Comparison of ENCODE assay signal across 24 cellular contexts in the genomic region with DNA sequence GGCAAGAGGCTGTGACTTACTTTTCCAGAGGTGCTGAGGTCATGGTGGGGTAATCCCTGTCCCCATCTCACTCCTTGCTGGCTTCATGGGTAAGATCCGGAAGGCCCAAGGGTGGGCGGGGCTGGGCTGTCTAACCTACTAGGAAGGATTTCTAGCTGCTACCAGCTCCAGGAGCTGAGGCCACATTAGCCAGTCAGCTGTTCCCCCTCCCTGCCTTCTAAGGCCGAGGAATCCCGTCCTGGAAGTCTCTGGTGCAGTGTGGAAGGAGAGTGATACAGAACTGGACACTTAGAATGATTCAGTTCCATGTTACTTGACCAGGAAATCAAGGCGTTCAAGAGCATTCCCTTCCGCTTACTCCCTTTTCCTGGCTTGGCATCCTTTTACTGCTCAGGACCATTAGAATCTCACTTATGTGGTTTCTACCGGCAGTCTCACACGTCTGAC. TPM values are rescaled to one million over a fixed set of nuclear protein-coding genes. Genes with fewer than 3 reads are reported as not detected.
DNase-seq lines count a peak whose midpoint lies in the region; ATAC-seq and TF ChIP-seq lines count a peak whose summit lies in the region.
"Had no signal": no experiment of that assay in that cellular context is flagged by ENCODE, and none has a peak within 500 bp of the region (broad histone marks: within the 10 kb centered on the region; RNA-seq: fewer than 3 reads in every experiment).

No MANE protein-coding gene starts in this region.

- no peaks in the 10 kb centered on the region for H3K9me3 ChIP-seq in left ventricle myocardium inferior (replicated peaks)
- H3K9me3 ChIP-seq in right atrium auricular region, result no peaks in the 10 kb centered on the region
- H3K9me3 ChIP-seq in WERI-Rb-1 (ENCODE audit: severe bottlenecking), result no peaks in the 10 kb centered on the region
- no peaks in the 10 kb centered on the region for H3K9me3 ChIP-seq in spleen
- H3K9me3 ChIP-seq: pancreas, Peyer's patch had no signal

- WGBS in spleen, 5 donors, result 82 to 86% (median 85%) methylated on average over 8 of the region's 8 CpGs

- intact Hi-C loops in left ventricle myocardium inferior (cut with micrococcal nuclease), result no loop called here
- intact Hi-C loops in spleen (cut with DNase I; ENCODE audit: low total_unique reads), result no loop called here

- DNase-seq in left ventricle myocardium inferior, result no peak
- DNase-seq in right atrium auricular region (ENCODE audit: low spot score), result no peak
- DNase-seq in WERI-Rb-1, result peak; percentile 99
- peak; percentile 15 for DNase-seq in epithelial cell of esophagus (ENCODE audit: low read depth)
- DNase-seq in spleen, result peak; percentile 51
- no peak for DNase-seq in SK-N-DZ (ENCODE audit: low spot score)
- DNase-seq: activated CD4-positive, alpha-beta T cell treated with anti-CD3 and anti-CD28 coated beads for 4 hours; activated effector memory CD4-positive, alpha-beta T cell treated with Interleukin-2 at 50 U/mL for 16 hours; effector CD8-positive, alpha-beta T cell; H7; islet precursor cell; naive thymus-derived CD8-positive, alpha-beta T cell; NCI-H1694; NK-92 treated with Interleukin-12 subunit alpha and Interleukin-12 subunit beta, amount 100 ng/mL, for 24 hours; pancreas; Peyer's patch; stimulated activated CD4-positive, alpha-beta T cell treated with anti-CD3 and anti-CD28 coated beads, Interleukin-4, amount 100 ng/mL, for 1 hour; T1000 had no signal

- H3K4me3 ChIP-seq in left ventricle myocardium inferior (no peak overlapping the region), right atrium auricular region (no peak overlapping the region), WERI-Rb-1 (ENCODE audit: low read depth, low read length) (peak overlapping the region; percentile 46; the same call in 1 of the 2 replicates), epithelial cell of esophagus (ENCODE audit: low read length) (no peak overlapping the region), spleen (no peak overlapping the region)
- H3K4me3 ChIP-seq: pancreas, Peyer's patch had no signal

- ATAC-seq in GM21723 (IDR thresholded peaks at IDR 0.05; ENCODE audit: unreplicated experiment) (no peak), HG02981 (IDR thresholded peaks at IDR 0.05; ENCODE audit: unreplicated experiment) (no peak)
- ATAC-seq: naive thymus-derived CD8-positive, alpha-beta T cell; pancreas had no signal

- H3K27me3 ChIP-seq in left ventricle myocardium inferior (ENCODE audit: low read depth) (no peaks in the 10 kb centered on the region), right atrium auricular region (no peaks in the 10 kb centered on the region), WERI-Rb-1 (ENCODE audit: insufficient read depth, low read depth, severe bottlenecking) (no peaks in the 10 kb centered on the region), spleen (replicated peaks in 1 of 7) (no peaks in the 10 kb centered on the region)
- H3K27me3 ChIP-seq: pancreas, Peyer's patch had no signal

- no peak for TF ChIP-seq POLR2A in spleen (IDR thresholded peaks at IDR 0.05)

- H3K4me1 ChIP-seq in left ventricle myocardium inferior (peaks cover 13% of the 10 kb centered on the region), right atrium auricular region (no peaks in the 10 kb centered on the region), spleen (peaks cover 0 to 10% (median 0%) of the 10 kb centered on the region in 6 donors)
- H3K4me1 ChIP-seq: pancreas, Peyer's patch had no signal

- no peak for TF ChIP-seq CTCF in left ventricle myocardium inferior (IDR thresholded peaks at IDR 0.05; ENCODE audit: borderline replicate concordance)
- TF ChIP-seq CTCF in right atrium auricular region (IDR thresholded peaks at IDR 0.05), result no peak
- no peak for TF ChIP-seq CTCF in WERI-Rb-1 (IDR thresholded peaks at IDR 0.05; ENCODE audit: low read depth, low read length)
- TF ChIP-seq CTCF in epithelial cell of esophagus (IDR thresholded peaks at IDR 0.05; ENCODE audit: insufficient read depth, low read depth, low read length, missing control alignments), result no peak
- no peak for TF ChIP-seq CTCF in spleen (IDR thresholded peaks at IDR 0.05 in 8 of 11, conservative IDR thresholded peaks at IDR 0.05 in 3 of 11)

- H3K36me3 ChIP-seq in left ventricle myocardium inferior, result no peaks in the 10 kb centered on the region
- no peaks in the 10 kb centered on the region for H3K36me3 ChIP-seq in right atrium auricular region
- H3K36me3 ChIP-seq in WERI-Rb-1, result peaks cover 38% of the 10 kb centered on the region
- H3K36me3 ChIP-seq in spleen, result peaks cover 0 to 5% (median 0%) of the 10 kb centered on the region in 6 donors
- H3K36me3 ChIP-seq: pancreas, Peyer's patch had no signal

- H3K27ac ChIP-seq in left ventricle myocardium inferior (replicated peaks) (peak overlapping the region; percentile 79), right atrium auricular region (peak overlapping the region in 1 of 2 donors; percentile 35), WERI-Rb-1 (peak overlapping the region; percentile 85), spleen (no peak overlapping the region)
- H3K27ac ChIP-seq: C4-2B, HL-60, pancreas had no signal

RNA-seq across cellular contexts. Expression of a gene that starts 8.9 kb away (rescaled TPM):
- total RNA-seq in left ventricle myocardium inferior, result 2.2 TPM
- 1 to 10 TPM in 1 of 2 donors, under 1 TPM in 1; 0.90 to 1.4 TPM for total RNA-seq in right atrium auricular region
- 10 to 100 TPM; 17.2 to 32.9 (median 21.9) TPM for total RNA-seq in spleen
- 10 to 100 TPM; 22.7 to 42.9 (median 34.1) TPM for polyA plus RNA-seq in spleen
- polyA plus RNA-seq in SK-N-DZ (2014; cell fraction: cytosol; rRNA removed), result not detected in 2 replicates
- not detected in 2 replicates for polyA plus RNA-seq in SK-N-DZ (2014; cell fraction: nucleus; rRNA removed)
- total RNA-seq: A172, fibroblast of lung, H7 had no signal

RNA-seq across cellular contexts. Expression of a gene that starts 9.0 kb away (rescaled TPM):
- 4.9 TPM for total RNA-seq in left ventricle myocardium inferior
- 1 to 10 TPM; 6.7 to 8.2 TPM for total RNA-seq in right atrium auricular region
- total RNA-seq in spleen, result 100 to 1,000 TPM in 2 of 7 donors, 10 to 100 TPM in 5; 74.0 to 121 (median 87.2) TPM
- 10 to 100 TPM; 51.3 to 94.7 (median 56.6) TPM for polyA plus RNA-seq in spleen
- polyA plus RNA-seq in SK-N-DZ (2014; cell fraction: cytosol; rRNA removed), result 0.12 TPM in 1 of 2 replicates, not detected in the other
- polyA plus RNA-seq in SK-N-DZ (2014; cell fraction: nucleus; rRNA removed), result not detected in 2 replicates
- total RNA-seq: fibroblast of lung had no signal

RNA-seq across cellular contexts. Expression of a gene that starts 29.1 kb away (rescaled TPM):
- total RNA-seq in left ventricle myocardium inferior (0.52 TPM), right atrium auricular region (1 to 10 TPM in 1 of 2 donors, under 1 TPM in 1; 0.56 to 2.2 TPM), spleen (10 to 100 TPM in 2 of 7 donors, 1 to 10 TPM in 5; 1.5 to 12.2 (median 6.9) TPM)
- 1 to 10 TPM in 1 of 3 donors, under 1 TPM in 2; 0.80 to 2.1 (median 0.96) TPM for polyA plus RNA-seq in spleen
- not detected in 2 replicates for polyA plus RNA-seq in SK-N-DZ (2014; cell fraction: cytosol; rRNA removed)
- polyA plus RNA-seq in SK-N-DZ (2014; cell fraction: nucleus; rRNA removed), result 0.17 TPM in 1 of 2 replicates, not detected in the other
- total RNA-seq: naive thymus-derived CD8-positive, alpha-beta T cell; Peyer's patch had no signal

Comparison
In these comparisons a context has a peak if more than half of its experiments do, and no peak if none do; other contexts are left out.
1. DNase-seq: peak in WERI-Rb-1 (single experiment), epithelial cell of esophagus (single experiment) and spleen (single experiment); none in left ventricle myocardium inferior (single experiment), right atrium auricular region (single experiment) and SK-N-DZ (single experiment).
2. H3K27ac ChIP-seq: peak in left ventricle myocardium inferior (single experiment) and WERI-Rb-1 (single experiment); none in spleen (0 of 8).
3. RNA of a gene that starts 9.0 kb away (total RNA-seq): 74.0 to 121 TPM in spleen; 6.7 to 8.2 TPM in right atrium auricular region and 4.9 TPM in left ventricle myocardium inferior (single experiment); every median in the first group is over 4 times any median in the second.